Comparison of ENCODE assay signal across 8 cellular contexts in the genomic region with DNA sequence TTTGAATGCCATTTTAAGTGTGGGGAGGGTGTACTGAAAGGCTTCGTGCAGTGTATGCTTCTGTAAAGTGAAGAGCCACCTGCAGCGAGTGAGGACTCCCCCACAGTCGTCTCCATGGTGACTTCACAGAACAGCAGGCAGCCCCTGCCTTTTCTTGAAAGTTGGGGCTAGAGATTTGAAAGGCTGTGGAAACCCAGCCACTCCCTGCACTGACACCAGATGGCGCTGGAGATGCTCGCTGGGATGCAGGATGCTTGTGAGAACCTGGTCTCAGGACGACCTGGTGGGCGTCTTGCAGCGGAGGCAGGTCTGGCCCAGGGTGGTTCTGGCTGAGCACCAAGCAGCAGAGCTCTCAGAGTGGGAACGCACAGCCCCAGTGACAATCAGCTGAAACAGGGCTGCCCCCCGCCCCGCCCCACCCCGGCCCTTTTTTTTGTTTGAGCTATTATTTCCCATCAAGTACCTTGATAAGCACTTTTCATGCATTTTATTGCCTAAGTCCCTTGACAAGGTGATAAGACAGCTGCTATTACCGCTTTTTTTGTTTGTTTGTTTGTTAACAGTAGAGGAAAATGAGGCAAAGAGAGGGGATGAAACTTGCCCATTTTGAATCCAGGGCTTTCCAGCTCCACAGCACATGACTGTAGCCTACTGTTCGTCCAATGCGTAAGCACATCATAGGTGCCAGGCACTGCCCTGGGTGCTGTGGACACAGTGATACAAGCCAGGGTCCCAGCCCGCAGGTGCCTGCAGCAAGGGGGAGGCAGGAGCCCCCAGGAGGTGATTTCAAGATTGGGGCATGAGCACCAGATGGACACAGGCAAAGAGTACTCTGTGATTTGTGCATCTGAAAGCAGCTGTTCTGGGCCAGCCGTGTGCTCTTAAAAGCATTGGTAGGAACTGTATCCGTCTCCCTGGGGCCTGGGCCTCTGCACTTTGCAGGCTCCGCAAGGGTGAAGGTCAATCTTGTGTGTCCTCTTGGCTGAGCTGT.
DNase-seq lines count a peak whose midpoint lies in the region; ATAC-seq, FAIRE-seq and TF ChIP-seq lines count a peak whose summit lies in the region.

No MANE protein-coding gene starts in this region.

- TF ChIP-seq CTCF in fibroblast of villous mesenchyme (IDR thresholded peaks at IDR 0.05; ENCODE audit: insufficient read depth, low read depth, low read length) (peak; percentile 61), omental fat pad (IDR thresholded peaks at IDR 0.05) (peak in 1 of 3 donors; percentile 34)

- H3K27me3 Mint-ChIP-seq in activated CD4-positive, alpha-beta T cell treated with anti-CD3 and anti-CD28 coated beads, Interleukin-2, amount 10 ng/mL, durations not matched to agents 7 days and 5 days, result no peaks in the 10 kb centered on the region

- no peak for TF ChIP-seq POLR2A in GM12892 (IDR thresholded peaks at IDR 0.05; ENCODE audit: low read depth, low read length)

- no peak overlapping the region for H3K4me3 Mint-ChIP-seq in activated CD4-positive, alpha-beta T cell treated with anti-CD3 and anti-CD28 coated beads, Interleukin-2, amount 10 ng/mL, durations not matched to agents 7 days and 5 days

- CTCF ChIA-PET in activated CD4-positive, alpha-beta T cell treated with anti-CD3 and anti-CD28 coated beads, Interleukin-2, amount 10 ng/mL, durations not matched to agents 7 days and 5 days (lab: Charles Lee), result interaction anchor here (0.8 kb wide), 1 partner anchor 48 kb away, joined by 3 read pairs; no protein-coding TSS in a partner anchor

- no peaks in the 10 kb centered on the region for H3K36me3 Mint-ChIP-seq in activated CD4-positive, alpha-beta T cell treated with anti-CD3 and anti-CD28 coated beads, Interleukin-2, amount 10 ng/mL, durations not matched to agents 7 days and 5 days (ENCODE audit: low read depth)

- H3K4me1 Mint-ChIP-seq in activated CD4-positive, alpha-beta T cell treated with anti-CD3 and anti-CD28 coated beads, Interleukin-2, amount 10 ng/mL, durations not matched to agents 7 days and 5 days, result no peaks in the 10 kb centered on the region

- H3K27ac Mint-ChIP-seq in activated CD4-positive, alpha-beta T cell treated with anti-CD3 and anti-CD28 coated beads, Interleukin-2, amount 10 ng/mL, durations not matched to agents 7 days and 5 days, result no peak overlapping the region

- peak; percentile 40 for FAIRE-seq in GM12892 (lab: Jason Lieb, UNC)

- DNase-seq in AML-193 (lab: John Stamatoyannopoulos, UW) (peak; percentile 42 to 47), GM12892 (ENCODE audit: insufficient read length) (peak; percentile 60), NCI-H146 treated with DMSO at 0.1 percent for 48 hours (lab: John Stamatoyannopoulos, UW; ENCODE audit: unreplicated experiment) (peak; percentile 29), fibroblast of villous mesenchyme (ENCODE audit: low read depth) (peak; percentile 9), omental fat pad (ENCODE audit: low spot score) (peak; percentile 44), activated gamma-delta T cell treated with Interleukin-2 at 50 U/mL for 16 hours (no peak)
- DNase-seq in activated CD4-positive, alpha-beta T cell treated with anti-CD3 and anti-CD28 coated beads, Interleukin-2, amount 10 ng/mL, durations not matched to agents 7 days and 5 days, result peak; percentile 53

- no peak overlapping the region for H3K4me3 ChIP-seq in fibroblast of villous mesenchyme (ENCODE audit: low read depth, low read length)

- ATAC-seq in omental fat pad (ENCODE audit: low FRiP score) (peak; percentile 48), GM21737 (IDR thresholded peaks at IDR 0.05; ENCODE audit: unreplicated experiment) (no peak)

- POLR2A ChIA-PET in activated CD4-positive, alpha-beta T cell treated with anti-CD3 and anti-CD28 coated beads, Interleukin-2, amount 10 ng/mL, durations not matched to agents 7 days and 5 days (lab: Charles Lee), result no interaction called here

- no peaks in the 10 kb centered on the region for H3K9me3 Mint-ChIP-seq in activated CD4-positive, alpha-beta T cell treated with anti-CD3 and anti-CD28 coated beads, Interleukin-2, amount 10 ng/mL, durations not matched to agents 7 days and 5 days
